In the genomic region with DNA sequence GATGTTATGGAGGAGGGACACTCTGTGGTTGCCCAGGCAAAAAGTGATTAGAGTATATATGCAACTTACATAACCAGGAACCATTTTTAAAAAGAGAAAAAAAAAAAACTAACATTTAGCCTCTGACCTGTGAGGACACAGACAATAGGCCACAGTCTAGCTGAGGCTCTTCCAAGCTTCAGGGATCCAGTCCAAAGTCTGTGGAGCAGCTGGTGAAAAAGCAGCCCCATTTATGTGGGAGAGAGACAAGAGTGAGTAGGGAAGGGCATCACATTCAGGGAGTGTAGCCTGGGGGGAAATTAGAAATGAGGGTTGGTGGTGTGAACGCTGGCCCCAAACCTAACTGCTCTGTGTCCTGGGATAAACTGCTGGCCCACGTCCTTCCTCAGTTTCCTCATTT, we compare ENCODE assay signal across 1 cellular context.
TF ChIP-seq lines count a peak whose summit lies in the region.

No MANE protein-coding gene starts in this region.

TF ChIP-seq in HepG2, 621 proteins besides CTCF, POLR2A, EP300 and RAD21 (continued from another document and continues in another):
- TF ChIP-seq, protein P1, sequence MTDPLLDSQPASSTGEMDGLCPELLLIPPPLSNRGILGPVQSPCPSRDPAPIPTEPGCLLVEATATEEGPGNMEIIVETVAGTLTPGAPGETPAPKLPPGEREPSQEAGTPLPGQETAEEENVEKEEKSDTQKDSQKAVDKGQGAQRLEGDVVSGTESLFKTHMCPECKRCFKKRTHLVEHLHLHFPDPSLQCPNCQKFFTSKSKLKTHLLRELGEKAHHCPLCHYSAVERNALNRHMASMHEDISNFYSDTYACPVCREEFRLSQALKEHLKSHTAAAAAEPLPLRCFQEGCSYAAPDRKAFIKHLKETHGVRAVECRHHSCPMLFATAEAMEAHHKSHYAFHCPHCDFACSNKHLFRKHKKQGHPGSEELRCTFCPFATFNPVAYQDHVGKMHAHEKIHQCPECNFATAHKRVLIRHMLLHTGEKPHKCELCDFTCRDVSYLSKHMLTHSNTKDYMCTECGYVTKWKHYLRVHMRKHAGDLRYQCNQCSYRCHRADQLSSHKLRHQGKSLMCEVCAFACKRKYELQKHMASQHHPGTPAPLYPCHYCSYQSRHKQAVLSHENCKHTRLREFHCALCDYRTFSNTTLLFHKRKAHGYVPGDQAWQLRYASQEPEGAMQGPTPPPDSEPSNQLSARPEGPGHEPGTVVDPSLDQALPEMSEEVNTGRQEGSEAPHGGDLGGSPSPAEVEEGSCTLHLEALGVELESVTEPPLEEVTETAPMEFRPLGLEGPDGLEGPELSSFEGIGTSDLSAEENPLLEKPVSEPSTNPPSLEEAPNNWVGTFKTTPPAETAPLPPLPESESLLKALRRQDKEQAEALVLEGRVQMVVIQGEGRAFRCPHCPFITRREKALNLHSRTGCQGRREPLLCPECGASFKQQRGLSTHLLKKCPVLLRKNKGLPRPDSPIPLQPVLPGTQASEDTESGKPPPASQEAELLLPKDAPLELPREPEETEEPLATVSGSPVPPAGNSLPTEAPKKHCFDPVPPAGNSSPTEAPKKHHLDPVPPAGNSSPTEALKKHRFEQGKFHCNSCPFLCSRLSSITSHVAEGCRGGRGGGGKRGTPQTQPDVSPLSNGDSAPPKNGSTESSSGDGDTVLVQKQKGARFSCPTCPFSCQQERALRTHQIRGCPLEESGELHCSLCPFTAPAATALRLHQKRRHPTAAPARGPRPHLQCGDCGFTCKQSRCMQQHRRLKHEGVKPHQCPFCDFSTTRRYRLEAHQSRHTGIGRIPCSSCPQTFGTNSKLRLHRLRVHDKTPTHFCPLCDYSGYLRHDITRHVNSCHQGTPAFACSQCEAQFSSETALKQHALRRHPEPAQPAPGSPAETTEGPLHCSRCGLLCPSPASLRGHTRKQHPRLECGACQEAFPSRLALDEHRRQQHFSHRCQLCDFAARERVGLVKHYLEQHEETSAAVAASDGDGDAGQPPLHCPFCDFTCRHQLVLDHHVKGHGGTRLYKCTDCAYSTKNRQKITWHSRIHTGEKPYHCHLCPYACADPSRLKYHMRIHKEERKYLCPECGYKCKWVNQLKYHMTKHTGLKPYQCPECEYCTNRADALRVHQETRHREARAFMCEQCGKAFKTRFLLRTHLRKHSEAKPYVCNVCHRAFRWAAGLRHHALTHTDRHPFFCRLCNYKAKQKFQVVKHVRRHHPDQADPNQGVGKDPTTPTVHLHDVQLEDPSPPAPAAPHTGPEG (CRISPR knock-in tag; IDR thresholded peaks at IDR 0.05), result no peak
- no peak for TF ChIP-seq ZNF709 (CRISPR knock-in tag; IDR thresholded peaks at IDR 0.05)
- peak; percentile 80 for TF ChIP-seq ZNF644 (CRISPR knock-in tag; IDR thresholded peaks at IDR 0.05; ENCODE audit: low read depth)
- peak; percentile 70 for TF ChIP-seq SALL1 (CRISPR knock-in tag; IDR thresholded peaks at IDR 0.05)
- TF ChIP-seq STAT5B (CRISPR knock-in tag; IDR thresholded peaks at IDR 0.05), result no peak
- no peak for TF ChIP-seq AGO2 (optimal IDR thresholded peaks at IDR 0.05; ENCODE audit: low read depth, low read length)
- TF ChIP-seq ZNF672 (CRISPR knock-in tag; IDR thresholded peaks at IDR 0.05), result no peak
- TF ChIP-seq KDM4B (CRISPR knock-in tag; IDR thresholded peaks at IDR 0.05), result no peak
- TF ChIP-seq TSC22D2 (CRISPR knock-in tag; IDR thresholded peaks at IDR 0.05; ENCODE audit: borderline replicate concordance), result no peak
- TF ChIP-seq PAXIP1 (CRISPR knock-in tag; conservative IDR thresholded peaks at IDR 0.05), result peak; percentile 73
- no peak for TF ChIP-seq CENPBD1 (CRISPR knock-in tag; IDR thresholded peaks at IDR 0.05; ENCODE audit: borderline replicate concordance, low read depth)
- TF ChIP-seq, protein P2, sequence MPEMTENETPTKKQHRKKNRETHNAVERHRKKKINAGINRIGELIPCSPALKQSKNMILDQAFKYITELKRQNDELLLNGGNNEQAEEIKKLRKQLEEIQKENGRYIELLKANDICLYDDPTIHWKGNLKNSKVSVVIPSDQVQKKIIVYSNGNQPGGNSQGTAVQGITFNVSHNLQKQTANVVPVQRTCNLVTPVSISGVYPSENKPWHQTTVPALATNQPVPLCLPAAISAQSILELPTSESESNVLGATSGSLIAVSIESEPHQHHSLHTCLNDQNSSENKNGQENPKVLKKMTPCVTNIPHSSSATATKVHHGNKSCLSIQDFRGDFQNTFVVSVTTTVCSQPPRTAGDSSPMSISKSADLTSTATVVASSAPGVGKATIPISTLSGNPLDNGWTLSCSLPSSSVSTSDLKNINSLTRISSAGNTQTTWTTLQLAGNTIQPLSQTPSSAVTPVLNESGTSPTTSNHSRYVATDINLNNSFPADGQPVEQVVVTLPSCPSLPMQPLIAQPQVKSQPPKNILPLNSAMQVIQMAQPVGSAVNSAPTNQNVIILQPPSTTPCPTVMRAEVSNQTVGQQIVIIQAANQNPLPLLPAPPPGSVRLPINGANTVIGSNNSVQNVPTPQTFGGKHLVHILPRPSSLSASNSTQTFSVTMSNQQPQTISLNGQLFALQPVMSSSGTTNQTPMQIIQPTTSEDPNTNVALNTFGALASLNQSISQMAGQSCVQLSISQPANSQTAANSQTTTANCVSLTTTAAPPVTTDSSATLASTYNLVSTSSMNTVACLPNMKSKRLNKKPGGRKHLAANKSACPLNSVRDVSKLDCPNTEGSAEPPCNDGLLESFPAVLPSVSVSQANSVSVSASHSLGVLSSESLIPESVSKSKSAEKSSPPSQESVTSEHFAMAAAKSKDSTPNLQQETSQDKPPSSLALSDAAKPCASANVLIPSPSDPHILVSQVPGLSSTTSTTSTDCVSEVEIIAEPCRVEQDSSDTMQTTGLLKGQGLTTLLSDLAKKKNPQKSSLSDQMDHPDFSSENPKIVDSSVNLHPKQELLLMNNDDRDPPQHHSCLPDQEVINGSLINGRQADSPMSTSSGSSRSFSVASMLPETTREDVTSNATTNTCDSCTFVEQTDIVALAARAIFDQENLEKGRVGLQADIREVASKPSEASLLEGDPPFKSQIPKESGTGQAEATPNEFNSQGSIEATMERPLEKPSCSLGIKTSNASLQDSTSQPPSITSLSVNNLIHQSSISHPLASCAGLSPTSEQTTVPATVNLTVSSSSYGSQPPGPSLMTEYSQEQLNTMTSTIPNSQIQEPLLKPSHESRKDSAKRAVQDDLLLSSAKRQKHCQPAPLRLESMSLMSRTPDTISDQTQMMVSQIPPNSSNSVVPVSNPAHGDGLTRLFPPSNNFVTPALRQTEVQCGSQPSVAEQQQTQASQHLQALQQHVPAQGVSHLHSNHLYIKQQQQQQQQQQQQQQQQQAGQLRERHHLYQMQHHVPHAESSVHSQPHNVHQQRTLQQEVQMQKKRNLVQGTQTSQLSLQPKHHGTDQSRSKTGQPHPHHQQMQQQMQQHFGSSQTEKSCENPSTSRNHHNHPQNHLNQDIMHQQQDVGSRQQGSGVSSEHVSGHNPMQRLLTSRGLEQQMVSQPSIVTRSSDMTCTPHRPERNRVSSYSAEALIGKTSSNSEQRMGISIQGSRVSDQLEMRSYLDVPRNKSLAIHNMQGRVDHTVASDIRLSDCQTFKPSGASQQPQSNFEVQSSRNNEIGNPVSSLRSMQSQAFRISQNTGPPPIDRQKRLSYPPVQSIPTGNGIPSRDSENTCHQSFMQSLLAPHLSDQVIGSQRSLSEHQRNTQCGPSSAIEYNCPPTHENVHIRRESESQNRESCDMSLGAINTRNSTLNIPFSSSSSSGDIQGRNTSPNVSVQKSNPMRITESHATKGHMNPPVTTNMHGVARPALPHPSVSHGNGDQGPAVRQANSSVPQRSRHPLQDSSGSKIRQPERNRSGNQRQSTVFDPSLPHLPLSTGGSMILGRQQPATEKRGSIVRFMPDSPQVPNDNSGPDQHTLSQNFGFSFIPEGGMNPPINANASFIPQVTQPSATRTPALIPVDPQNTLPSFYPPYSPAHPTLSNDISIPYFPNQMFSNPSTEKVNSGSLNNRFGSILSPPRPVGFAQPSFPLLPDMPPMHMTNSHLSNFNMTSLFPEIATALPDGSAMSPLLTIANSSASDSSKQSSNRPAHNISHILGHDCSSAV (CRISPR knock-in tag; IDR thresholded peaks at IDR 0.05; ENCODE audit: borderline replicate concordance), result no peak
- no peak for TF ChIP-seq ZNF10 (CRISPR knock-in tag; IDR thresholded peaks at IDR 0.05; ENCODE audit: borderline replicate concordance, low read depth)
- no peak for TF ChIP-seq ZNF546 (CRISPR knock-in tag; conservative IDR thresholded peaks at IDR 0.05)
- TF ChIP-seq NR2F1 (CRISPR knock-in tag; IDR thresholded peaks at IDR 0.05), result peak; percentile 84
- TF ChIP-seq ZNF354B (CRISPR knock-in tag; IDR thresholded peaks at IDR 0.05), result no peak
- no peak for TF ChIP-seq ZNF274 (CRISPR knock-in tag; IDR thresholded peaks at IDR 0.05)
- TF ChIP-seq ZNF710 (CRISPR knock-in tag; IDR thresholded peaks at IDR 0.05; ENCODE audit: borderline replicate concordance), result no peak
- no peak for TF ChIP-seq ZNF83 (CRISPR knock-in tag; IDR thresholded peaks at IDR 0.05; ENCODE audit: borderline replicate concordance)
- TF ChIP-seq ZNF713 (CRISPR knock-in tag; IDR thresholded peaks at IDR 0.05), result no peak
- 0 out of 2 replicates have a peak, but pooled peaks have one; percentile 16 for TF ChIP-seq HNF1A (IDR thresholded peaks at IDR 0.05; ENCODE audit: low read depth)
- TF ChIP-seq HNF1A (CRISPR knock-in tag; IDR thresholded peaks at IDR 0.05; ENCODE audit: borderline replicate concordance), result no peak
- TF ChIP-seq TMF1 (CRISPR knock-in tag; IDR thresholded peaks at IDR 0.05; ENCODE audit: low read depth), result no peak
- TF ChIP-seq ZNF839 (CRISPR knock-in tag; IDR thresholded peaks at IDR 0.05; ENCODE audit: borderline replicate concordance), result no peak
- no peak for TF ChIP-seq SP4 (CRISPR knock-in tag; IDR thresholded peaks at IDR 0.05)
- no peak for TF ChIP-seq ZNF12 (CRISPR knock-in tag; IDR thresholded peaks at IDR 0.05)
